Comparison of ENCODE assay signal across 1 cellular context in the genomic region with DNA sequence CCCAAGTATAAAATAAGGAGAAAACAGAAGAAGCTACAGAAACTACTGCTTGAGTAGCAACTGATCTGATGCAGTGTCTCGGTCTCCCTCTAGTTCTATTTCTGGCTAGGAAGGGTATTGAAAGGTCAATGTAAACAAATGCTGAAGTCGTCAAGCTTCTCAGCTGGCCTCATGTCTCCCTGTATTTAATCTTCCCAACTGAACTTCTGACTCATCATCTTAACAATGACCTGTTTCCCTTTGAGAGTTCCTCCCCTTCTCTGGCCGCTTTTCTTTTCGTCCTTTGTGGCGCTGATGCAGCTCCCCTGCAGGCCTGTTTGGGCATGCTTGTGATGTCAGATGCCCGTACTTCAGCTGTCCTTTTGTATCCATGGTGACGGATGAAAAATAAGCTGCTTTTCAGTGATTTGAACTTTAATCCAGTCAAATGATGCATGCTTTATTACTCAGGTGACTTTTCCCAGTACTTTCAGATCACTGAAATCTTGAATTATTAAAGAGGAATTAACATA.
TF ChIP-seq lines count a peak whose summit lies in the region.

No MANE protein-coding gene starts in this region.

TF ChIP-seq in HCT116, 20 proteins besides CTCF, POLR2A, EP300 and RAD21 (continued from another document):
- TF ChIP-seq YY1 (IDR thresholded peaks at IDR 0.05; ENCODE audit: extremely low read depth, insufficient replicate concordance, low read depth, low read length) (peak; percentile 40), ELF1 (IDR thresholded peaks at IDR 0.05; ENCODE audit: borderline replicate concordance, low read depth) (no peak), SP1 (IDR thresholded peaks at IDR 0.05; ENCODE audit: low read depth) (peak; percentile 84), SRF (IDR thresholded peaks at IDR 0.05; ENCODE audit: low read depth) (no peak), ZNF274 (IDR thresholded peaks at IDR 0.05; ENCODE audit: low read depth, low read length) (no peak), EZH2phosphoT487 (IDR thresholded peaks at IDR 0.05; ENCODE audit: borderline replicate concordance) (no peak), CEBPB (IDR thresholded peaks at IDR 0.05; ENCODE audit: low read depth) (0 out of 2 replicates have a peak, but pooled peaks have one; percentile 43), ZFX (IDR thresholded peaks at IDR 0.05) (no peak), FOSL1 (IDR thresholded peaks at IDR 0.05; ENCODE audit: low read depth) (peak; percentile 77), SIN3A (IDR thresholded peaks at IDR 0.05; ENCODE audit: low read depth) (peak; percentile 82), POLR2AphosphoS5 (IDR thresholded peaks at IDR 0.05; ENCODE audit: low read depth, low read length) (peak; percentile 44; the same call in 1 of the 2 replicates), EGR1 (IDR thresholded peaks at IDR 0.05; ENCODE audit: low read depth) (no peak)
- TF ChIP-seq, protein P1, sequence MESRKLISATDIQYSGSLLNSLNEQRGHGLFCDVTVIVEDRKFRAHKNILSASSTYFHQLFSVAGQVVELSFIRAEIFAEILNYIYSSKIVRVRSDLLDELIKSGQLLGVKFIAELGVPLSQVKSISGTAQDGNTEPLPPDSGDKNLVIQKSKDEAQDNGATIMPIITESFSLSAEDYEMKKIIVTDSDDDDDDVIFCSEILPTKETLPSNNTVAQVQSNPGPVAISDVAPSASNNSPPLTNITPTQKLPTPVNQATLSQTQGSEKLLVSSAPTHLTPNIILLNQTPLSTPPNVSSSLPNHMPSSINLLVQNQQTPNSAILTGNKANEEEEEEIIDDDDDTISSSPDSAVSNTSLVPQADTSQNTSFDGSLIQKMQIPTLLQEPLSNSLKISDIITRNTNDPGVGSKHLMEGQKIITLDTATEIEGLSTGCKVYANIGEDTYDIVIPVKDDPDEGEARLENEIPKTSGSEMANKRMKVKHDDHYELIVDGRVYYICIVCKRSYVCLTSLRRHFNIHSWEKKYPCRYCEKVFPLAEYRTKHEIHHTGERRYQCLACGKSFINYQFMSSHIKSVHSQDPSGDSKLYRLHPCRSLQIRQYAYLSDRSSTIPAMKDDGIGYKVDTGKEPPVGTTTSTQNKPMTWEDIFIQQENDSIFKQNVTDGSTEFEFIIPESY (IDR thresholded peaks at IDR 0.05; ENCODE audit: extremely low read depth, insufficient replicate concordance, low read length), result peak; percentile 21
- TF ChIP-seq, protein P2, sequence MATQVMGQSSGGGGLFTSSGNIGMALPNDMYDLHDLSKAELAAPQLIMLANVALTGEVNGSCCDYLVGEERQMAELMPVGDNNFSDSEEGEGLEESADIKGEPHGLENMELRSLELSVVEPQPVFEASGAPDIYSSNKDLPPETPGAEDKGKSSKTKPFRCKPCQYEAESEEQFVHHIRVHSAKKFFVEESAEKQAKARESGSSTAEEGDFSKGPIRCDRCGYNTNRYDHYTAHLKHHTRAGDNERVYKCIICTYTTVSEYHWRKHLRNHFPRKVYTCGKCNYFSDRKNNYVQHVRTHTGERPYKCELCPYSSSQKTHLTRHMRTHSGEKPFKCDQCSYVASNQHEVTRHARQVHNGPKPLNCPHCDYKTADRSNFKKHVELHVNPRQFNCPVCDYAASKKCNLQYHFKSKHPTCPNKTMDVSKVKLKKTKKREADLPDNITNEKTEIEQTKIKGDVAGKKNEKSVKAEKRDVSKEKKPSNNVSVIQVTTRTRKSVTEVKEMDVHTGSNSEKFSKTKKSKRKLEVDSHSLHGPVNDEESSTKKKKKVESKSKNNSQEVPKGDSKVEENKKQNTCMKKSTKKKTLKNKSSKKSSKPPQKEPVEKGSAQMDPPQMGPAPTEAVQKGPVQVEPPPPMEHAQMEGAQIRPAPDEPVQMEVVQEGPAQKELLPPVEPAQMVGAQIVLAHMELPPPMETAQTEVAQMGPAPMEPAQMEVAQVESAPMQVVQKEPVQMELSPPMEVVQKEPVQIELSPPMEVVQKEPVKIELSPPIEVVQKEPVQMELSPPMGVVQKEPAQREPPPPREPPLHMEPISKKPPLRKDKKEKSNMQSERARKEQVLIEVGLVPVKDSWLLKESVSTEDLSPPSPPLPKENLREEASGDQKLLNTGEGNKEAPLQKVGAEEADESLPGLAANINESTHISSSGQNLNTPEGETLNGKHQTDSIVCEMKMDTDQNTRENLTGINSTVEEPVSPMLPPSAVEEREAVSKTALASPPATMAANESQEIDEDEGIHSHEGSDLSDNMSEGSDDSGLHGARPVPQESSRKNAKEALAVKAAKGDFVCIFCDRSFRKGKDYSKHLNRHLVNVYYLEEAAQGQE (IDR thresholded peaks at IDR 0.05; ENCODE audit: low read depth), result no peak
